ENCODE assay signal across 9 cellular contexts in genomic region chr6:149211046-149211571, GRCh38.
DNase-seq lines count a peak whose midpoint lies in the region; ATAC-seq and TF ChIP-seq lines count a peak whose summit lies in the region.
"Had no signal": no experiment of that assay in that cellular context is flagged by ENCODE, and none has a peak within 500 bp of the region (broad histone marks: within the 10 kb centered on the region; RNA-seq: fewer than 3 reads in every experiment).

No MANE protein-coding gene starts in this region.

- TF ChIP-seq CTCF in smooth muscle cell (IDR thresholded peaks at IDR 0.05; ENCODE audit: borderline replicate concordance, insufficient read depth, poor library complexity, severe bottlenecking) (no peak), suprapubic skin (IDR thresholded peaks at IDR 0.05) (no peak), WTC11 (IDR thresholded peaks at IDR 0.05) (no peak)

- H3K4me3 ChIP-seq in BLaER1 treated with 17β-estradiol and CSF1 and Interleukin-3, amounts not matched to agents 10 nM and 100 nM, result no peak overlapping the region
- H3K4me3 ChIP-seq in smooth muscle cell (no peak overlapping the region), suprapubic skin (no peak overlapping the region)

- peak overlapping the region in 8 of 11 experiments; percentile 5 to 80 (median 28); a peak in 9 of 22 replicates for H3K4me2 ChIP-seq in BLaER1 treated with 17β-estradiol and CSF1 and Interleukin-3, amounts not matched to agents 10 nM and 100 nM
- H3K4me2 ChIP-seq in smooth muscle cell, result peak overlapping the region; percentile 44

- H3F3A ChIP-seq in smooth muscle cell (ENCODE audit: low read depth), result peaks cover 21% of the 10 kb centered on the region

- no peaks in the 10 kb centered on the region for H3K9me3 Mint-ChIP-seq in WTC11
- H3K9me3 Mint-ChIP-seq: nephron had no signal

- CTCF ChIA-PET in WTC11 (lab: Charles Lee), result no interaction called here

- H3K27me3 Mint-ChIP-seq in WTC11 (ENCODE audit: low read depth), result no peaks in the 10 kb centered on the region; the same call in 1 of the 2 replicates

- WGBS in smooth muscle cell (ENCODE audit: low lambda C conversion rate), result 53% methylated on average over 6 of the region's 6 CpGs
- WGBS in suprapubic skin, result 75% methylated on average over 6 of the region's 6 CpGs

- TF ChIP-seq POLR2A in suprapubic skin (IDR thresholded peaks at IDR 0.05), result no peak

- no peaks in the 10 kb centered on the region for H4K20me1 ChIP-seq in BLaER1 treated with 17β-estradiol and CSF1 and Interleukin-3, amounts not matched to agents 10 nM and 100 nM
- no peaks in the 10 kb centered on the region for H4K20me1 ChIP-seq in smooth muscle cell (ENCODE audit: low read depth)

- TF ChIP-seq EP300 in suprapubic skin (IDR thresholded peaks at IDR 0.05), result no peak

- in situ Hi-C loops in G401 (cut with HindIII; ENCODE audit: low sequenced_read_pairs), result no loop called here

- H3K36me3 ChIP-seq in BLaER1 treated with 17β-estradiol and CSF1 and Interleukin-3, amounts not matched to agents 10 nM and 100 nM, result no peaks in the 10 kb centered on the region
- H3K36me3 ChIP-seq in smooth muscle cell (ENCODE audit: low read depth) (no peaks in the 10 kb centered on the region), suprapubic skin (no peaks in the 10 kb centered on the region)

- H3K36me3 Mint-ChIP-seq in WTC11, result no peaks in the 10 kb centered on the region

- no peak overlapping the region for H3K27ac Mint-ChIP-seq in WTC11
- H3K27ac Mint-ChIP-seq: nephron had no signal

- no peaks in the 10 kb centered on the region for H3K4me1 Mint-ChIP-seq in WTC11

- H3K4me3 Mint-ChIP-seq in WTC11, result no peak overlapping the region
- H3K4me3 Mint-ChIP-seq: nephron had no signal

- DNase-seq in activated T-cell treated with anti-CD3 and anti-CD28 coated beads, Interleukin-2, amount 50 U/mL, for 48 hours, result peak; percentile 50 to 54
- DNase-seq in smooth muscle cell (lab: John Stamatoyannopoulos, UW; ENCODE audit: unreplicated experiment) (no peak), suprapubic skin (ENCODE audit: low spot score in 2 of 2) (no peak), G401 (ENCODE audit: low spot score) (no peak), WTC11 (ENCODE audit: low spot score) (no peak)

- H2AFZ ChIP-seq in smooth muscle cell (ENCODE audit: low read depth), result no peak overlapping the region

- peak; percentile 58 for ATAC-seq in GM19372 (IDR thresholded peaks at IDR 0.05; ENCODE audit: low read depth, unreplicated experiment)
- ATAC-seq in HG03432 (IDR thresholded peaks at IDR 0.05; ENCODE audit: unreplicated experiment), result peak; percentile 68
- ATAC-seq in WTC11, result no peak

- H3K79me2 ChIP-seq in smooth muscle cell (ENCODE audit: low read depth), result no peaks in the 10 kb centered on the region

- H3K9ac ChIP-seq in BLaER1 treated with 17β-estradiol and CSF1 and Interleukin-3, amounts not matched to agents 10 nM and 100 nM, result no peak overlapping the region
- peak overlapping the region; percentile 32 for H3K9ac ChIP-seq in smooth muscle cell (ENCODE audit: low read depth)

- H3K27ac ChIP-seq in BLaER1 treated with 17β-estradiol and CSF1 and Interleukin-3, amounts not matched to agents 10 nM and 100 nM, result peak overlapping the region in 4 of 11 experiments; percentile 57 to 73 (median 68); a peak in 7 of 22 replicates
- peak overlapping the region; percentile 87 for H3K27ac ChIP-seq in smooth muscle cell (ENCODE audit: low read depth)
- no peak overlapping the region for H3K27ac ChIP-seq in suprapubic skin

- no peaks in the 10 kb centered on the region for H3K27me3 ChIP-seq in BLaER1 treated with 17β-estradiol and CSF1 and Interleukin-3, amounts not matched to agents 10 nM and 100 nM
- no peaks in the 10 kb centered on the region for H3K27me3 ChIP-seq in smooth muscle cell (ENCODE audit: low read depth)
- no peaks in the 10 kb centered on the region for H3K27me3 ChIP-seq in suprapubic skin

- POLR2A ChIA-PET in WTC11 (lab: Charles Lee), result no interaction called here

- H3K9me3 ChIP-seq in BLaER1 treated with 17β-estradiol and CSF1 and Interleukin-3, amounts not matched to agents 10 nM and 100 nM (replicated peaks in 1 of 11), result peaks cover 0 to 6% (median 0%) of the 10 kb centered on the region in 11 experiments; a peak in 5 of 22 replicates
- H3K9me3 ChIP-seq in smooth muscle cell (replicated peaks; ENCODE audit: low read depth), result no peaks in the 10 kb centered on the region
- H3K9me3 ChIP-seq in suprapubic skin, result no peaks in the 10 kb centered on the region

- peaks cover 0 to 50% (median 12%) of the 10 kb centered on the region in 10 experiments; a peak in 11 of 20 replicates for H3K4me1 ChIP-seq in BLaER1 treated with 17β-estradiol and CSF1 and Interleukin-3, amounts not matched to agents 10 nM and 100 nM
- H3K4me1 ChIP-seq in smooth muscle cell (ENCODE audit: low read depth) (peaks cover 12% of the 10 kb centered on the region), suprapubic skin (no peaks in the 10 kb centered on the region)

TF ChIP-seq in WTC11, 78 proteins besides CTCF, POLR2A, EP300 and RAD21:
- no peak for TF ChIP-seq ATF3 (CRISPR knock-in tag; conservative IDR thresholded peaks at IDR 0.05)
- no peak for TF ChIP-seq E2F4 (CRISPR knock-in tag; IDR thresholded peaks at IDR 0.05; ENCODE audit: borderline replicate concordance, low read depth)
- TF ChIP-seq ZBTB43 (CRISPR knock-in tag; IDR thresholded peaks at IDR 0.05), result no peak
- TF ChIP-seq NR2C2 (CRISPR knock-in tag; IDR thresholded peaks at IDR 0.05), result no peak
- no peak for TF ChIP-seq SMAD4 (CRISPR knock-in tag; IDR thresholded peaks at IDR 0.05)
- no peak for TF ChIP-seq FOXJ3 (CRISPR knock-in tag; IDR thresholded peaks at IDR 0.05; ENCODE audit: borderline replicate concordance)
TF ChIP-seq in WTC11: peak in this region for 0.

Comparison
In these comparisons a context has a peak if more than half of its experiments do, and no peak if none do; other contexts are left out.
1. DNase-seq: peak in activated T-cell treated with anti-CD3 and anti-CD28 coated beads, Interleukin-2, amount 50 U/mL, for 48 hours (2 of 2); none in smooth muscle cell (single experiment), suprapubic skin (0 of 2), G401 (single experiment) and WTC11 (single experiment).